Comparison of ENCODE assay signal across 8 cellular contexts in genomic region chr14:59188461-59189280, GRCh38. TPM values are rescaled to one million over a fixed set of nuclear protein-coding genes. Genes with fewer than 3 reads are reported as not detected.
DNase-seq lines count a peak whose midpoint lies in the region; ATAC-seq and TF ChIP-seq lines count a peak whose summit lies in the region.

TSS of gene DAAM1 (plus strand) at chr14:59188667. CDS start at chr14:59263478, 74,811 bp downstream.

- intact Hi-C loops in mammary epithelial cell (cut with micrococcal nuclease): loop anchor here (2.0 to 5.0 kb wide), 6 partner anchors 59 to 256 kb away; no protein-coding TSS in a partner anchor

- peak within 1 kb of the TSS; percentile 92 for H2AFZ ChIP-seq in ACC112 (ENCODE audit: low read length, unreplicated experiment)
- peak within 1 kb of the TSS; percentile 96 for H2AFZ ChIP-seq in mammary epithelial cell (ENCODE audit: low read depth, low read length)
- H2AFZ ChIP-seq in smooth muscle cell (ENCODE audit: low read depth): peak within 1 kb of the TSS; percentile 94

- H3K4me3 ChIP-seq in ACC112 (ENCODE audit: low read depth, low read length) (peak within 1 kb of the TSS; percentile 98), mammary epithelial cell (replicated peaks in 1 of 3; ENCODE audit: insufficient read depth in 1 of 3, low read depth in 2 of 3, low read length in 3 of 3) (peak within 1 kb of the TSS; percentile 85 to 91 (median 86)), smooth muscle cell (peak within 1 kb of the TSS; percentile 92)

- H3K79me2 ChIP-seq in ACC112 (ENCODE audit: control insufficient read depth, insufficient read depth, low read length, unreplicated experiment) (peaks cover 37% of the 10 kb centered on the region), mammary epithelial cell (ENCODE audit: insufficient read depth, low read length) (peaks cover 48% of the 10 kb centered on the region), smooth muscle cell (ENCODE audit: low read depth) (peaks cover 33% of the 10 kb centered on the region)

- no peaks in the 10 kb centered on the region for H3K36me3 ChIP-seq in ACC112 (ENCODE audit: insufficient read depth, low read length)
- no peaks in the 10 kb centered on the region for H3K36me3 ChIP-seq in mammary epithelial cell (ENCODE audit: insufficient read depth, low read length)
- H3K36me3 ChIP-seq in smooth muscle cell (ENCODE audit: low read depth): no peaks in the 10 kb centered on the region

- ATAC-seq in GM18868 (IDR thresholded peaks at IDR 0.05; ENCODE audit: unreplicated experiment): peak; percentile 88
- peak; percentile 84 for ATAC-seq in HG03108 (IDR thresholded peaks at IDR 0.05; ENCODE audit: unreplicated experiment)

- dilution Hi-C loops in mammary epithelial cell (cut with HindIII; ENCODE audit: low sequenced_read_pairs): no loop called here

- H3K9ac ChIP-seq in mammary epithelial cell (ENCODE audit: insufficient read depth, low read length) (peak within 1 kb of the TSS; percentile 99), smooth muscle cell (ENCODE audit: low read depth) (peak within 1 kb of the TSS; percentile 91)

- WGBS in mammary epithelial cell (ENCODE audit: low coverage, missing lambda C conversion rate): 3% methylated on average over 20 of the region's 68 CpGs
- 2% methylated on average over 50 of the region's 68 CpGs for WGBS in smooth muscle cell (ENCODE audit: low lambda C conversion rate)

- H3K27me3 ChIP-seq in ACC112 (ENCODE audit: insufficient read depth, low read length) (peaks cover 8% of the 10 kb centered on the region; the same call in 1 of the 2 replicates), mammary epithelial cell (ENCODE audit: insufficient read depth, low read length) (no peaks in the 10 kb centered on the region), smooth muscle cell (ENCODE audit: low read depth) (no peaks in the 10 kb centered on the region)

- H3K4me2 ChIP-seq in mammary epithelial cell (ENCODE audit: insufficient read depth, low read depth, low read length): peak within 1 kb of the TSS; percentile 97
- H3K4me2 ChIP-seq in smooth muscle cell: peak within 1 kb of the TSS; percentile 96

- H3K27ac ChIP-seq in ACC112 (ENCODE audit: low read depth, low read length): peak within 1 kb of the TSS; percentile 49
- peak within 1 kb of the TSS; percentile 96 for H3K27ac ChIP-seq in VCaP
- peak within 1 kb of the TSS; percentile 94 for H3K27ac ChIP-seq in mammary epithelial cell (ENCODE audit: insufficient read depth, low read depth, low read length)
- H3K27ac ChIP-seq in smooth muscle cell (ENCODE audit: low read depth): peak within 1 kb of the TSS; percentile 91

- CTCF ChIA-PET in mammary epithelial cell (lab: Charles Lee; ENCODE audit: low non-redundant PET): interaction anchor here (0.6 to 0.7 kb wide), 4 partner anchors 52 to 981 kb away, joined by 3 to 15 read pairs (median 4); no protein-coding TSS in a partner anchor

- TF ChIP-seq CTCF in VCaP (conservative IDR thresholded peaks at IDR 0.05) (0 out of 2 replicates have a peak, but pooled peaks have one; percentile 7), mammary epithelial cell (conservative IDR thresholded peaks at IDR 0.05 in 1 of 2, IDR thresholded peaks at IDR 0.05 in 1 of 2; ENCODE audit: extremely low read depth in 1 of 2, insufficient read depth in 1 of 2, low read depth in 1 of 2, low read length in 2 of 2) (peak in 1 of 2 donors; percentile 0), smooth muscle cell (IDR thresholded peaks at IDR 0.05; ENCODE audit: borderline replicate concordance, insufficient read depth, poor library complexity, severe bottlenecking) (no peak)

- BruUV-seq in mammary epithelial cell (replicated peaks; lab: Mats Ljungman, UMichigan): TSS peak; percentile 45

- no peaks in the 10 kb centered on the region for H4K20me1 ChIP-seq in mammary epithelial cell (ENCODE audit: insufficient read depth, low read length)
- H4K20me1 ChIP-seq in smooth muscle cell (ENCODE audit: low read depth): peaks cover 31% of the 10 kb centered on the region

- H3K9me3 ChIP-seq in mammary epithelial cell (replicated peaks; ENCODE audit: insufficient read depth, low read length) (no peaks in the 10 kb centered on the region), smooth muscle cell (replicated peaks; ENCODE audit: low read depth) (no peaks in the 10 kb centered on the region)

- DNase-seq in NCI-H2196 (lab: John Stamatoyannopoulos, UW; ENCODE audit: unreplicated experiment) (peak; percentile 96), mammary epithelial cell (peak; percentile 98), iPS-NIHi11 (ENCODE audit: low spot score) (peak; percentile 90), smooth muscle cell (lab: John Stamatoyannopoulos, UW; ENCODE audit: unreplicated experiment) (peak; percentile 81)

- H3F3A ChIP-seq in smooth muscle cell (ENCODE audit: low read depth): no peaks in the 10 kb centered on the region

- H3K4me1 ChIP-seq in ACC112 (ENCODE audit: control insufficient read depth, insufficient read depth, low read length, unreplicated experiment) (peaks cover 8% of the 10 kb centered on the region), mammary epithelial cell (ENCODE audit: insufficient read depth, low read length) (peaks cover 24% of the 10 kb centered on the region), smooth muscle cell (ENCODE audit: low read depth) (peaks cover 11% of the 10 kb centered on the region)

- in situ Hi-C loops in mammary epithelial cell (cut with MboI; ENCODE audit: low sequenced_read_pairs in 2 of 2): loop anchor here in 1 of 2 donors (10.0 kb wide), 1 partner anchor 54 kb away; no protein-coding TSS in a partner anchor

RNA-seq across cellular contexts. Expression of gene DAAM1, which starts in this region (rescaled TPM):
- total RNA-seq in mammary epithelial cell (10 to 100 TPM; 30.2 to 35.0 TPM), smooth muscle cell (38.6 and 46.4 TPM in 2 replicates)
- polyA plus RNA-seq in mammary epithelial cell (15.1 TPM), smooth muscle cell (10.9 and 26.4 TPM in 2 replicates)
- polyA minus RNA-seq in mammary epithelial cell: 35.3 TPM

Comparison
In these comparisons a context has a peak if more than half of its experiments do, and no peak if none do; other contexts are left out.
1. Peak in every context shown above with its lines: DNase-seq, ATAC-seq, H3K4me3 ChIP-seq and H3K27ac ChIP-seq.